In genomic region chr19:48770734-48771472, GRCh38 we compare ENCODE assay signal across 1 cellular context.
TF ChIP-seq lines count a peak whose summit lies in the region.

No MANE protein-coding gene starts in this region.

TF ChIP-seq in WTC11, 78 proteins besides CTCF, POLR2A, EP300 and RAD21:
- TF ChIP-seq NFYB (CRISPR knock-in tag; conservative IDR thresholded peaks at IDR 0.05; ENCODE audit: low read depth) (no peak), GABPB1 (CRISPR knock-in tag; IDR thresholded peaks at IDR 0.05) (no peak), STAT6 (CRISPR knock-in tag; conservative IDR thresholded peaks at IDR 0.05; ENCODE audit: low read depth) (no peak), ZNF512 (CRISPR knock-in tag; IDR thresholded peaks at IDR 0.05; ENCODE audit: borderline replicate concordance) (no peak), PRDM15 (CRISPR knock-in tag; IDR thresholded peaks at IDR 0.05) (no peak), CDX4 (CRISPR knock-in tag; IDR thresholded peaks at IDR 0.05; ENCODE audit: borderline replicate concordance) (no peak), FOXK1 (CRISPR knock-in tag; IDR thresholded peaks at IDR 0.05) (no peak)
